1 cellular context compared by ENCODE assay signal in the genomic region with DNA sequence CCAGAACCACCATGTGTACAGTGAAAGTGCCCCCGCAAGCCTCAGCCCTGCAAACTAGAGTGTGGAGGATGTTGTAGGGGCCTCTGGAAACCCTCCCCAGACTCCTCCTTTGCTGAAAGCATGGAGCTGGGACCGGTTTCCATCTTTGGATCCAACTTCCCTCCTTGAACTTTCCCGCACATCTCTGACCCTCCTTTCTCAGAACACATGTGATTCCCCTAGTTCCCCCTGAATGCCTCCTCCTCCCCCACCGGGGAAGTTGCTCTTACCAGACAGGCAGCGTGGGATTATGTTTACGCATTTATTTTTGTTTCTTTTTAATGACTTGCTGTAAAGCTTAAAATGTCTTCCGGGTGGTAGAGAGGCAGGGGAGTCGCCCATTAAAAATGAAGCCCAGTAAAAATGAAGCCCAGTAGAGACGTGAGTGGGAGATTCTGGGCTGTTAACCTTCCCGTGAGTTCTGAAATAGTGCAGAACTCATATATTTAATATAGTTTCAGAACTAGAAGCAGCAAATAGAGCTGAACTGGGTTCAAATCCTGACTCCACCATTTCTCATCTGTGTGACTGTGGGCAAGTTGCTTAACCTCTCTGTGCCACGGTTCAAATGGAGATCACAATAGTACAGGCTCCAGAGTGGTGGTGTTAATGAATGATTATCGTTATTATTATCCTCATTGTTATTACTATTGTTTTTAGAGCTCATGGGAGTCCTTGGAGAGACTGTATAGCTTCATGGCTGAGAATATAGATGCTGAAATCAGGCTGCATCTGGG.
TF ChIP-seq lines count a peak whose summit lies in the region.

No MANE protein-coding gene starts in this region.

TF ChIP-seq in GM23338, 12 proteins besides CTCF, POLR2A, EP300 and RAD21 (continued from another document):
- TF ChIP-seq, protein P1, sequence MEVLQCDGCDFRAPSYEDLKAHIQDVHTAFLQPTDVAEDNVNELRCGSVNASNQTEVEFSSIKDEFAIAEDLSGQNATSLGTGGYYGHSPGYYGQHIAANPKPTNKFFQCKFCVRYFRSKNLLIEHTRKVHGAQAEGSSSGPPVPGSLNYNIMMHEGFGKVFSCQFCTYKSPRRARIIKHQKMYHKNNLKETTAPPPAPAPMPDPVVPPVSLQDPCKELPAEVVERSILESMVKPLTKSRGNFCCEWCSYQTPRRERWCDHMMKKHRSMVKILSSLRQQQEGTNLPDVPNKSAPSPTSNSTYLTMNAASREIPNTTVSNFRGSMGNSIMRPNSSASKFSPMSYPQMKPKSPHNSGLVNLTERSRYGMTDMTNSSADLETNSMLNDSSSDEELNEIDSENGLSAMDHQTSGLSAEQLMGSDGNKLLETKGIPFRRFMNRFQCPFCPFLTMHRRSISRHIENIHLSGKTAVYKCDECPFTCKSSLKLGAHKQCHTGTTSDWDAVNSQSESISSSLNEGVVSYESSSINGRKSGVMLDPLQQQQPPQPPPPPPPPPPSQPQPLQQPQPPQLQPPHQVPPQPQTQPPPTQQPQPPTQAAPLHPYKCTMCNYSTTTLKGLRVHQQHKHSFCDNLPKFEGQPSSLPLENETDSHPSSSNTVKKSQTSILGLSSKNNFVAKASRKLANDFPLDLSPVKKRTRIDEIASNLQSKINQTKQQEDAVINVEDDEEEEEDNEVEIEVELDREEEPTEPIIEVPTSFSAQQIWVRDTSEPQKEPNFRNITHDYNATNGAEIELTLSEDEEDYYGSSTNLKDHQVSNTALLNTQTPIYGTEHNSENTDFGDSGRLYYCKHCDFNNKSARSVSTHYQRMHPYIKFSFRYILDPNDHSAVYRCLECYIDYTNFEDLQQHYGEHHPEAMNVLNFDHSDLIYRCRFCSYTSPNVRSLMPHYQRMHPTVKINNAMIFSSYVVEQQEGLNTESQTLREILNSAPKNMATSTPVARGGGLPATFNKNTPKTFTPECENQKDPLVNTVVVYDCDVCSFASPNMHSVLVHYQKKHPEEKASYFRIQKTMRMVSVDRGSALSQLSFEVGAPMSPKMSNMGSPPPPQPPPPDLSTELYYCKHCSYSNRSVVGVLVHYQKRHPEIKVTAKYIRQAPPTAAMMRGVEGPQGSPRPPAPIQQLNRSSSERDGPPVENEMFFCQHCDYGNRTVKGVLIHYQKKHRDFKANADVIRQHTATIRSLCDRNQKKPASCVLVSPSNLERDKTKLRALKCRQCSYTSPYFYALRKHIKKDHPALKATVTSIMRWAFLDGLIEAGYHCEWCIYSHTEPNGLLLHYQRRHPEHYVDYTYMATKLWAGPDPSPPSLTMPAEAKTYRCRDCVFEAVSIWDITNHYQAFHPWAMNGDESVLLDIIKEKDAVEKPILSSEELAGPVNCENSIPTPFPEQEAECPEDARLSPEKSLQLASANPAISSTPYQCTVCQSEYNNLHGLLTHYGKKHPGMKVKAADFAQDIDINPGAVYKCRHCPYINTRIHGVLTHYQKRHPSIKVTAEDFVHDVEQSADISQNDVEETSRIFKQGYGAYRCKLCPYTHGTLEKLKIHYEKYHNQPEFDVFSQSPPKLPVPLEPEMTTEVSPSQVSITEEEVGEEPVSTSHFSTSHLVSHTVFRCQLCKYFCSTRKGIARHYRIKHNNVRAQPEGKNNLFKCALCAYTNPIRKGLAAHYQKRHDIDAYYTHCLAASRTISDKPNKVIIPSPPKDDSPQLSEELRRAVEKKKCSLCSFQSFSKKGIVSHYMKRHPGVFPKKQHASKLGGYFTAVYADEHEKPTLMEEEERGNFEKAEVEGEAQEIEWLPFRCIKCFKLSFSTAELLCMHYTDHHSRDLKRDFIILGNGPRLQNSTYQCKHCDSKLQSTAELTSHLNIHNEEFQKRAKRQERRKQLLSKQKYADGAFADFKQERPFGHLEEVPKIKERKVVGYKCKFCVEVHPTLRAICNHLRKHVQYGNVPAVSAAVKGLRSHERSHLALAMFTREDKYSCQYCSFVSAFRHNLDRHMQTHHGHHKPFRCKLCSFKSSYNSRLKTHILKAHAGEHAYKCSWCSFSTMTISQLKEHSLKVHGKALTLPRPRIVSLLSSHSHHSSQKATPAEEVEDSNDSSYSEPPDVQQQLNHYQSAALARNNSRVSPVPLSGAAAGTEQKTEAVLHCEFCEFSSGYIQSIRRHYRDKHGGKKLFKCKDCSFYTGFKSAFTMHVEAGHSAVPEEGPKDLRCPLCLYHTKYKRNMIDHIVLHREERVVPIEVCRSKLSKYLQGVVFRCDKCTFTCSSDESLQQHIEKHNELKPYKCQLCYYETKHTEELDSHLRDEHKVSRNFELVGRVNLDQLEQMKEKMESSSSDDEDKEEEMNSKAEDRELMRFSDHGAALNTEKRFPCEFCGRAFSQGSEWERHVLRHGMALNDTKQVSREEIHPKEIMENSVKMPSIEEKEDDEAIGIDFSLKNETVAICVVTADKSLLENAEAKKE (CRISPR knock-in tag; IDR thresholded peaks at IDR 0.05), result no peak
- TF ChIP-seq ZNF114 (CRISPR knock-in tag; IDR thresholded peaks at IDR 0.05), result no peak
- no peak for TF ChIP-seq STAT1 (IDR thresholded peaks at IDR 0.05; ENCODE audit: unreplicated experiment)
